2 cellular contexts compared by ENCODE assay signal in the genomic region with DNA sequence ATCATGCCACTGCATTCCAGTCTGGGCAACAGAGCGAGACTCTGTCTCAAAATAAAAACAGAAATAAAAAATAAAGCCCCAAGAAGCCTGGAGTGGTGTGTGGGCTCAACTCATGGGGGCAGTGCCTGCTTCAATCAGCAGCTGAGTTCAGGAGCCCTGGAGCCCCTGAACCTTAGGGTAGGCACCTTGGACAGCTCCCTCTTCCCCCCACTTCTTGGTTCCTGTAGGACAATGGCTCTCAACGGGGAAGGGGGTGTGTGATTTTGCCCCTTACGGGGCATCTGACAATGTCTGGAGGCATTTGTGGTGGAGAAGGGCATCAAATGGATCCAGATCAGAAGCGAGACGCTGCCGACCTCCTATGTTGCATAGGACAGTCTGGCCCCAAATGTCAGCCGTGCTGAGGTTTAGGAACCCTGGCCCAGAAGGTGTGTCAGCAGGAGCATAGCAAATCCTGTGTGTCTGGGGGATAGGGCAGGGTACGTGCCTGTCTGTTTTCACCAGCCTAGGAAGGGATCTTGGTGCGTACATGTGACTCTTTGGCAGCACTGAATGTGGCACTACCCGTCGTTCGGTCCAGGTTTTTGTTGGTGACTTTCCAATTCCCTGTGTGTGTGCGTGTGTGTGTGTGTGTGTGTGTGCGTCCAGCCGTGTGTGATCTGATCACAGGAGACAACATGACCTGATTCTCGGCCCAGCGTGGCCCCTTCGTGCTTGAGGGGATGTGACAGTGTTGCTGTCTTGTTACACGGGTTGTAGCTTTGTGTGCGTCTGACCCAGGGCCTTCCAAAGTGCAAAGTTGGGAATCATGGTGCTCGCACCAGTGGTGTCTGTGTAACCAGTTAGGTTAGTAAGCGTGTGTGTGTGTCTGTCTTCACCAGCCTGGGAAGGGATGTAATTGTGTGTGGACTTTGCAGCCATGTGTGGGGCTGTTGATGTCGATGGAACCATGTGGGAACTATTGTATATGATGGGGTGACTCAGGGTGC.
TF ChIP-seq lines count a peak whose summit lies in the region.

No MANE protein-coding gene starts in this region.

TF ChIP-seq in HCT116, 20 proteins besides CTCF, POLR2A, EP300 and RAD21:
- TF ChIP-seq ZFX (IDR thresholded peaks at IDR 0.05) (no peak), CEBPB (IDR thresholded peaks at IDR 0.05; ENCODE audit: low read depth) (no peak), REST (IDR thresholded peaks at IDR 0.05; ENCODE audit: low read depth) (peak; percentile 61), CBX3 (IDR thresholded peaks at IDR 0.05; ENCODE audit: low read depth) (no peak), ZBTB33 (IDR thresholded peaks at IDR 0.05; ENCODE audit: extremely low read depth, insufficient replicate concordance, low read length) (no peak)

TF ChIP-seq in GM12878, 131 proteins besides CTCF, POLR2A, EP300 and RAD21:
- TF ChIP-seq REST (IDR thresholded peaks at IDR 0.05; ENCODE audit: low read depth, low read length): peak; percentile 78; the same call in 1 of the 2 replicates
- TF ChIP-seq PKNOX1 (IDR thresholded peaks at IDR 0.05): no peak
- TF ChIP-seq SP1 (IDR thresholded peaks at IDR 0.05; ENCODE audit: low read depth, low read length): no peak
